14 cellular contexts compared by ENCODE assay signal in the genomic region with DNA sequence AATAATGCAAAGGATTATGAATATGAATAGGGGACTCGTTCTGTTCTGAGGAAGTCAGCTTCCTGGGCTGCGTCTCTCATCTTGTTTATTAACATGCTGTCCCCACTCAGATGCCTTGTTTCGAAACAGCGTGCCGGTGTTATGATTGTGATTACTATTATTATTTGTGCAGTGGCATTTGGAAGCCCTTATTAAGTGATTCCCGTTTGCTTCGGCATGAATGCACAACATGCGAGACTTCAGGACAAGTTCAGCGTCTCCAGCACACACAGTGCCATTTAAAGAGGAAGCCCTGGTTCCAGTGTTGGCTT.
A peak's percentile ranks its signal among the peaks of the same experiment; 100 is the strongest.
DNase-seq lines count a peak whose midpoint lies in the region; ATAC-seq and TF ChIP-seq lines count a peak whose summit lies in the region.
"Had no signal": no experiment of that assay in that cellular context is flagged by ENCODE, and none has a peak within 500 bp of the region (broad histone marks: within the 10 kb centered on the region; RNA-seq: fewer than 3 reads in every experiment).

No MANE protein-coding gene starts in this region.

- TF ChIP-seq RAD21 in neural cell (conservative IDR thresholded peaks at IDR 0.05) = no peak

- no peaks in the 10 kb centered on the region for H4K20me1 ChIP-seq in neural cell (ENCODE audit: insufficient read depth)

- H3K27ac ChIP-seq in cingulate gyrus (ENCODE audit: low read depth, low read length) (peak overlapping the region; percentile 41), neural cell (ENCODE audit: low read length) (peak overlapping the region; percentile 87), skeletal muscle tissue (ENCODE audit: low read depth, low read length) (no peak overlapping the region), right lobe of liver (no peak overlapping the region)

- H3K4me3 ChIP-seq in neural cell (ENCODE audit: low read length) = peak overlapping the region; percentile 50
- H3K4me3 ChIP-seq in skeletal muscle tissue (ENCODE audit: low read length in 3 of 3) = peak overlapping the region in 2 of 3 donors; percentile 5 to 57
- no peak overlapping the region for H3K4me3 ChIP-seq in right lobe of liver
- H3K4me3 ChIP-seq: HAP-1, K562 had no signal

- H3K36me3 ChIP-seq in neural cell (ENCODE audit: insufficient read depth, low read length) (no peaks in the 10 kb centered on the region), skeletal muscle tissue (ENCODE audit: control insufficient read depth in 3 of 3, insufficient read depth in 3 of 3, low read length in 3 of 3) (no peaks in the 10 kb centered on the region), right lobe of liver (no peaks in the 10 kb centered on the region)
- H3K36me3 ChIP-seq: HAP-1 had no signal

- H3K4me1 ChIP-seq in skeletal muscle tissue (ENCODE audit: control insufficient read depth in 3 of 3, insufficient read depth in 3 of 3, low read length in 3 of 3) = peaks cover 0 to 11% (median 0%) of the 10 kb centered on the region in 3 donors
- no peaks in the 10 kb centered on the region for H3K4me1 ChIP-seq in right lobe of liver
- H3K4me1 ChIP-seq: HAP-1 had no signal

- H3K9ac ChIP-seq in neural cell (ENCODE audit: low read length) (peak overlapping the region; percentile 60), skeletal muscle tissue (ENCODE audit: low read depth in 1 of 3, low read length in 3 of 3) (peak overlapping the region in 1 of 3 donors; percentile 74)

- DNase-seq in G401 (ENCODE audit: low spot score) (peak; percentile 17), right lobe of liver (no peak)
- no peak for DNase-seq in activated CD8-positive, alpha-beta memory T cell treated with anti-CD3 and anti-CD28 coated beads, Interleukin-2, amount 10 ng/mL, durations not matched to agents 7 days and 5 days
- DNase-seq: DMS 273 treated with DMSO at 0.1 percent for 48 hours, GF-D8, NCI-H1436, NCI-H2029 treated with DMSO at 0.1 percent for 48 hours had no signal

- peak; percentile 20 for TF ChIP-seq EP300 in neural cell (conservative IDR thresholded peaks at IDR 0.05; ENCODE audit: poor library complexity, severe bottlenecking)

- no peak for TF ChIP-seq POLR2A in right lobe of liver (IDR thresholded peaks at IDR 0.05)

- no peak overlapping the region for H2AFZ ChIP-seq in neural cell (ENCODE audit: low read depth, low read length)

- no peaks in the 10 kb centered on the region for H3K9me3 Mint-ChIP-seq in activated CD8-positive, alpha-beta memory T cell treated with anti-CD3 and anti-CD28 coated beads, Interleukin-2, amount 10 ng/mL, durations not matched to agents 7 days and 5 days (ENCODE audit: low read depth)
- H3K9me3 Mint-ChIP-seq: CD14-positive monocyte had no signal

- H3K27me3 ChIP-seq in neural cell (ENCODE audit: insufficient read depth, low read depth, low read length) = no peaks in the 10 kb centered on the region
- H3K27me3 ChIP-seq in skeletal muscle tissue (ENCODE audit: control insufficient read depth in 3 of 3, insufficient read depth in 3 of 3, low read length in 3 of 3) = peaks cover 4 to 17% (median 8%) of the 10 kb centered on the region in 3 donors
- H3K27me3 ChIP-seq in right lobe of liver = no peaks in the 10 kb centered on the region

- no peak overlapping the region for H3K4me3 Mint-ChIP-seq in activated CD8-positive, alpha-beta memory T cell treated with anti-CD3 and anti-CD28 coated beads, Interleukin-2, amount 10 ng/mL, durations not matched to agents 7 days and 5 days
- H3K4me3 Mint-ChIP-seq: CD14-positive monocyte had no signal

- H3K79me2 ChIP-seq in neural cell (replicated peaks; ENCODE audit: insufficient read depth, low read length) = no peaks in the 10 kb centered on the region

- no peaks in the 10 kb centered on the region for H3K4me1 Mint-ChIP-seq in activated CD8-positive, alpha-beta memory T cell treated with anti-CD3 and anti-CD28 coated beads, Interleukin-2, amount 10 ng/mL, durations not matched to agents 7 days and 5 days
- H3K4me1 Mint-ChIP-seq: CD14-positive monocyte had no signal

- H3K27me3 Mint-ChIP-seq in activated CD8-positive, alpha-beta memory T cell treated with anti-CD3 and anti-CD28 coated beads, Interleukin-2, amount 10 ng/mL, durations not matched to agents 7 days and 5 days = peaks cover 12% of the 10 kb centered on the region

- in situ Hi-C loops in G401 (cut with HindIII; ENCODE audit: low sequenced_read_pairs) = no loop called here

- CTCF ChIA-PET in activated CD8-positive, alpha-beta memory T cell treated with anti-CD3 and anti-CD28 coated beads, Interleukin-2, amount 10 ng/mL, durations not matched to agents 7 days and 5 days (lab: Charles Lee) = interaction anchor here (0.6 kb wide), 1 partner anchor 8 kb away, joined by 4 read pairs; no protein-coding TSS in a partner anchor

- H3K27ac Mint-ChIP-seq in activated CD8-positive, alpha-beta memory T cell treated with anti-CD3 and anti-CD28 coated beads, Interleukin-2, amount 10 ng/mL, durations not matched to agents 7 days and 5 days = no peak overlapping the region

- no peaks in the 10 kb centered on the region for H3F3A ChIP-seq in neural cell (ENCODE audit: insufficient read depth, low read length, poor library complexity, severe bottlenecking)

- TF ChIP-seq CTCF in neural cell (IDR thresholded peaks at IDR 0.05; ENCODE audit: poor library complexity, severe bottlenecking) (no peak), right lobe of liver (IDR thresholded peaks at IDR 0.05) (no peak)

- ATAC-seq in right lobe of liver (no peak), HG02981 (IDR thresholded peaks at IDR 0.05; ENCODE audit: unreplicated experiment) (no peak)
- no peak for ATAC-seq in activated CD8-positive, alpha-beta memory T cell treated with anti-CD3 and anti-CD28 coated beads, Interleukin-2, amount 10 ng/mL, durations not matched to agents 7 days and 5 days
- ATAC-seq: K562 had no signal

- H3K9me3 ChIP-seq in neural cell (ENCODE audit: low read length) = no peaks in the 10 kb centered on the region
- peaks cover 0 to 3% (median 0%) of the 10 kb centered on the region in 3 donors for H3K9me3 ChIP-seq in skeletal muscle tissue (ENCODE audit: control insufficient read depth in 3 of 3, low read length in 3 of 3)
- H3K9me3 ChIP-seq in right lobe of liver = no peaks in the 10 kb centered on the region
- H3K9me3 ChIP-seq: HAP-1 had no signal

- no peaks in the 10 kb centered on the region for H3K36me3 Mint-ChIP-seq in activated CD8-positive, alpha-beta memory T cell treated with anti-CD3 and anti-CD28 coated beads, Interleukin-2, amount 10 ng/mL, durations not matched to agents 7 days and 5 days
- H3K36me3 Mint-ChIP-seq: CD14-positive monocyte had no signal

- intact Hi-C loops in right lobe of liver (cut with DNase I) = no loop called here

- H3K9me2 ChIP-seq in neural cell (ENCODE audit: insufficient read depth, low read length) = no peaks in the 10 kb centered on the region

- 49% methylated on average over 8 of the region's 9 CpGs for WGBS in right lobe of liver (ENCODE audit: insufficient coverage, low coverage, low lambda C conversion rate, missing lambda C conversion rate)

- H3K4me2 ChIP-seq in neural cell (ENCODE audit: low read length) = peak overlapping the region; percentile 23

TF ChIP-seq in neural cell, 6 proteins besides CTCF, POLR2A, EP300 and RAD21:
- TF ChIP-seq MXI1 (conservative IDR thresholded peaks at IDR 0.05; ENCODE audit: poor library complexity, severe bottlenecking) (no peak), POLR2AphosphoS5 (IDR thresholded peaks at IDR 0.05) (peak; percentile 75), TAF1 (IDR thresholded peaks at IDR 0.05; ENCODE audit: low read depth) (no peak), EZH2 (IDR thresholded peaks at IDR 0.05; ENCODE audit: borderline replicate concordance, insufficient read depth, low read length, poor library complexity, severe bottlenecking) (no peak), SMC3 (conservative IDR thresholded peaks at IDR 0.05; ENCODE audit: poor library complexity) (no peak)
- TF ChIP-seq, protein P1, sequence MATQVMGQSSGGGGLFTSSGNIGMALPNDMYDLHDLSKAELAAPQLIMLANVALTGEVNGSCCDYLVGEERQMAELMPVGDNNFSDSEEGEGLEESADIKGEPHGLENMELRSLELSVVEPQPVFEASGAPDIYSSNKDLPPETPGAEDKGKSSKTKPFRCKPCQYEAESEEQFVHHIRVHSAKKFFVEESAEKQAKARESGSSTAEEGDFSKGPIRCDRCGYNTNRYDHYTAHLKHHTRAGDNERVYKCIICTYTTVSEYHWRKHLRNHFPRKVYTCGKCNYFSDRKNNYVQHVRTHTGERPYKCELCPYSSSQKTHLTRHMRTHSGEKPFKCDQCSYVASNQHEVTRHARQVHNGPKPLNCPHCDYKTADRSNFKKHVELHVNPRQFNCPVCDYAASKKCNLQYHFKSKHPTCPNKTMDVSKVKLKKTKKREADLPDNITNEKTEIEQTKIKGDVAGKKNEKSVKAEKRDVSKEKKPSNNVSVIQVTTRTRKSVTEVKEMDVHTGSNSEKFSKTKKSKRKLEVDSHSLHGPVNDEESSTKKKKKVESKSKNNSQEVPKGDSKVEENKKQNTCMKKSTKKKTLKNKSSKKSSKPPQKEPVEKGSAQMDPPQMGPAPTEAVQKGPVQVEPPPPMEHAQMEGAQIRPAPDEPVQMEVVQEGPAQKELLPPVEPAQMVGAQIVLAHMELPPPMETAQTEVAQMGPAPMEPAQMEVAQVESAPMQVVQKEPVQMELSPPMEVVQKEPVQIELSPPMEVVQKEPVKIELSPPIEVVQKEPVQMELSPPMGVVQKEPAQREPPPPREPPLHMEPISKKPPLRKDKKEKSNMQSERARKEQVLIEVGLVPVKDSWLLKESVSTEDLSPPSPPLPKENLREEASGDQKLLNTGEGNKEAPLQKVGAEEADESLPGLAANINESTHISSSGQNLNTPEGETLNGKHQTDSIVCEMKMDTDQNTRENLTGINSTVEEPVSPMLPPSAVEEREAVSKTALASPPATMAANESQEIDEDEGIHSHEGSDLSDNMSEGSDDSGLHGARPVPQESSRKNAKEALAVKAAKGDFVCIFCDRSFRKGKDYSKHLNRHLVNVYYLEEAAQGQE (IDR thresholded peaks at IDR 0.05; ENCODE audit: borderline replicate concordance) = peak; percentile 29

Comparison
In these comparisons a context has a peak if more than half of its experiments do, and no peak if none do; other contexts are left out.
1. H3K27ac ChIP-seq: peak in cingulate gyrus (single experiment) and neural cell (single experiment); none in skeletal muscle tissue (single experiment) and right lobe of liver (0 of 3).
2. H3K4me3 ChIP-seq: peak in neural cell (single experiment) and skeletal muscle tissue (2 of 3); none in right lobe of liver (0 of 3).